In genomic region chr15:69920232-69920631, GRCh38 we compare ENCODE assay signal across 1 cellular context.
TF ChIP-seq lines count a peak whose summit lies in the region.

No MANE protein-coding gene starts in this region.

TF ChIP-seq in GM23338, 12 proteins besides CTCF, POLR2A, EP300 and RAD21 (continued from another document):
- TF ChIP-seq, protein P1, sequence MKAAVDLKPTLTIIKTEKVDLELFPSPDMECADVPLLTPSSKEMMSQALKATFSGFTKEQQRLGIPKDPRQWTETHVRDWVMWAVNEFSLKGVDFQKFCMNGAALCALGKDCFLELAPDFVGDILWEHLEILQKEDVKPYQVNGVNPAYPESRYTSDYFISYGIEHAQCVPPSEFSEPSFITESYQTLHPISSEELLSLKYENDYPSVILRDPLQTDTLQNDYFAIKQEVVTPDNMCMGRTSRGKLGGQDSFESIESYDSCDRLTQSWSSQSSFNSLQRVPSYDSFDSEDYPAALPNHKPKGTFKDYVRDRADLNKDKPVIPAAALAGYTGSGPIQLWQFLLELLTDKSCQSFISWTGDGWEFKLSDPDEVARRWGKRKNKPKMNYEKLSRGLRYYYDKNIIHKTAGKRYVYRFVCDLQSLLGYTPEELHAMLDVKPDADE (IDR thresholded peaks at IDR 0.05) = no peak
- no peak for TF ChIP-seq EZH2 (IDR thresholded peaks at IDR 0.05; ENCODE audit: low read depth, unreplicated experiment)
- TF ChIP-seq, protein P2, sequence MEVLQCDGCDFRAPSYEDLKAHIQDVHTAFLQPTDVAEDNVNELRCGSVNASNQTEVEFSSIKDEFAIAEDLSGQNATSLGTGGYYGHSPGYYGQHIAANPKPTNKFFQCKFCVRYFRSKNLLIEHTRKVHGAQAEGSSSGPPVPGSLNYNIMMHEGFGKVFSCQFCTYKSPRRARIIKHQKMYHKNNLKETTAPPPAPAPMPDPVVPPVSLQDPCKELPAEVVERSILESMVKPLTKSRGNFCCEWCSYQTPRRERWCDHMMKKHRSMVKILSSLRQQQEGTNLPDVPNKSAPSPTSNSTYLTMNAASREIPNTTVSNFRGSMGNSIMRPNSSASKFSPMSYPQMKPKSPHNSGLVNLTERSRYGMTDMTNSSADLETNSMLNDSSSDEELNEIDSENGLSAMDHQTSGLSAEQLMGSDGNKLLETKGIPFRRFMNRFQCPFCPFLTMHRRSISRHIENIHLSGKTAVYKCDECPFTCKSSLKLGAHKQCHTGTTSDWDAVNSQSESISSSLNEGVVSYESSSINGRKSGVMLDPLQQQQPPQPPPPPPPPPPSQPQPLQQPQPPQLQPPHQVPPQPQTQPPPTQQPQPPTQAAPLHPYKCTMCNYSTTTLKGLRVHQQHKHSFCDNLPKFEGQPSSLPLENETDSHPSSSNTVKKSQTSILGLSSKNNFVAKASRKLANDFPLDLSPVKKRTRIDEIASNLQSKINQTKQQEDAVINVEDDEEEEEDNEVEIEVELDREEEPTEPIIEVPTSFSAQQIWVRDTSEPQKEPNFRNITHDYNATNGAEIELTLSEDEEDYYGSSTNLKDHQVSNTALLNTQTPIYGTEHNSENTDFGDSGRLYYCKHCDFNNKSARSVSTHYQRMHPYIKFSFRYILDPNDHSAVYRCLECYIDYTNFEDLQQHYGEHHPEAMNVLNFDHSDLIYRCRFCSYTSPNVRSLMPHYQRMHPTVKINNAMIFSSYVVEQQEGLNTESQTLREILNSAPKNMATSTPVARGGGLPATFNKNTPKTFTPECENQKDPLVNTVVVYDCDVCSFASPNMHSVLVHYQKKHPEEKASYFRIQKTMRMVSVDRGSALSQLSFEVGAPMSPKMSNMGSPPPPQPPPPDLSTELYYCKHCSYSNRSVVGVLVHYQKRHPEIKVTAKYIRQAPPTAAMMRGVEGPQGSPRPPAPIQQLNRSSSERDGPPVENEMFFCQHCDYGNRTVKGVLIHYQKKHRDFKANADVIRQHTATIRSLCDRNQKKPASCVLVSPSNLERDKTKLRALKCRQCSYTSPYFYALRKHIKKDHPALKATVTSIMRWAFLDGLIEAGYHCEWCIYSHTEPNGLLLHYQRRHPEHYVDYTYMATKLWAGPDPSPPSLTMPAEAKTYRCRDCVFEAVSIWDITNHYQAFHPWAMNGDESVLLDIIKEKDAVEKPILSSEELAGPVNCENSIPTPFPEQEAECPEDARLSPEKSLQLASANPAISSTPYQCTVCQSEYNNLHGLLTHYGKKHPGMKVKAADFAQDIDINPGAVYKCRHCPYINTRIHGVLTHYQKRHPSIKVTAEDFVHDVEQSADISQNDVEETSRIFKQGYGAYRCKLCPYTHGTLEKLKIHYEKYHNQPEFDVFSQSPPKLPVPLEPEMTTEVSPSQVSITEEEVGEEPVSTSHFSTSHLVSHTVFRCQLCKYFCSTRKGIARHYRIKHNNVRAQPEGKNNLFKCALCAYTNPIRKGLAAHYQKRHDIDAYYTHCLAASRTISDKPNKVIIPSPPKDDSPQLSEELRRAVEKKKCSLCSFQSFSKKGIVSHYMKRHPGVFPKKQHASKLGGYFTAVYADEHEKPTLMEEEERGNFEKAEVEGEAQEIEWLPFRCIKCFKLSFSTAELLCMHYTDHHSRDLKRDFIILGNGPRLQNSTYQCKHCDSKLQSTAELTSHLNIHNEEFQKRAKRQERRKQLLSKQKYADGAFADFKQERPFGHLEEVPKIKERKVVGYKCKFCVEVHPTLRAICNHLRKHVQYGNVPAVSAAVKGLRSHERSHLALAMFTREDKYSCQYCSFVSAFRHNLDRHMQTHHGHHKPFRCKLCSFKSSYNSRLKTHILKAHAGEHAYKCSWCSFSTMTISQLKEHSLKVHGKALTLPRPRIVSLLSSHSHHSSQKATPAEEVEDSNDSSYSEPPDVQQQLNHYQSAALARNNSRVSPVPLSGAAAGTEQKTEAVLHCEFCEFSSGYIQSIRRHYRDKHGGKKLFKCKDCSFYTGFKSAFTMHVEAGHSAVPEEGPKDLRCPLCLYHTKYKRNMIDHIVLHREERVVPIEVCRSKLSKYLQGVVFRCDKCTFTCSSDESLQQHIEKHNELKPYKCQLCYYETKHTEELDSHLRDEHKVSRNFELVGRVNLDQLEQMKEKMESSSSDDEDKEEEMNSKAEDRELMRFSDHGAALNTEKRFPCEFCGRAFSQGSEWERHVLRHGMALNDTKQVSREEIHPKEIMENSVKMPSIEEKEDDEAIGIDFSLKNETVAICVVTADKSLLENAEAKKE (CRISPR knock-in tag; IDR thresholded peaks at IDR 0.05) = no peak
- TF ChIP-seq STAT1 (IDR thresholded peaks at IDR 0.05; ENCODE audit: unreplicated experiment) = no peak
- no peak for TF ChIP-seq ZNF114 (CRISPR knock-in tag; IDR thresholded peaks at IDR 0.05)
